13 cellular contexts compared by ENCODE assay signal in the genomic region with DNA sequence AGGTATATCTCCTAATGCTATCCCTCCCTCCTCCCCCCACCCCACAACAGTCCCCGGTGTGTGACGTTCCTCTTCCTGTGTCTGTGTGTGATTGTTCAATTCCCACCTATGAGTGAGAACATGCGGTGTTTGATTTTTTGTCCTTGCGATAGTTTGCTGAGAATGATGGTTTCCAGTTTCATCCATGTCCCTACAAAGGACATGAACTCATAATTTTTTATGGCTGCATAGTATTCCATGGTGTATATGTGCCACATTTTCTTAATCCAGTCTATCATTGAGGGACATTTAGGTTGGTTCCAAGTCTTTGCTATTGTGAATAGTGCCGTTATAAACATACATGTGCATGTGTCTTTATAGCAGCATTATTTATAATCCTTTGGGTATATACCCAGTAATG. TPM values are rescaled to one million over a fixed set of nuclear protein-coding genes. Genes with fewer than 3 reads are reported as not detected.
DNase-seq lines count a peak whose midpoint lies in the region; TF ChIP-seq lines count a peak whose summit lies in the region.
"Not testable (repeated sequence)": the region's sequence is repeated elsewhere in the genome, so short reads cannot be mapped to it uniquely, and the experiment has no call there.
"Had no signal": no experiment of that assay in that cellular context is flagged by ENCODE, and none has a peak within 500 bp of the region (broad histone marks: within the 10 kb centered on the region; RNA-seq: fewer than 3 reads in every experiment).

No MANE protein-coding gene starts in this region.

- H3K27ac Mint-ChIP-seq in Calu3 (ENCODE audit: unreplicated experiment) = peak overlapping the region; percentile 65

- not testable (repeated sequence) for H2AFZ ChIP-seq in PC-9

- BruUV-seq in Calu3 (replicated peaks; lab: Mats Ljungman, UMichigan); PC-9 (replicated peaks; lab: Mats Ljungman, UMichigan): not testable (repeated sequence)

- not testable (repeated sequence) for TF ChIP-seq CTCF in C4-2B (conservative IDR thresholded peaks at IDR 0.05); Calu3 (IDR thresholded peaks at IDR 0.05; ENCODE audit: unreplicated experiment); PC-9 (conservative IDR thresholded peaks at IDR 0.05); esophagus squamous epithelium (IDR thresholded peaks at IDR 0.05); thyroid gland (IDR thresholded peaks at IDR 0.05)

- H3K9me3 Mint-ChIP-seq in Calu3 (ENCODE audit: low read depth, unreplicated experiment) = not testable (repeated sequence)

- not testable (repeated sequence) for H3K9me3 ChIP-seq in PC-9 (ENCODE audit: insufficient read depth, low read depth); SK-N-MC (ENCODE audit: low read depth, low read length); esophagus squamous epithelium; thyroid gland

- not testable (repeated sequence) for H3K27me3 Mint-ChIP-seq in Calu3 (ENCODE audit: unreplicated experiment)

- peaks cover 96% of the 10 kb centered on the region for H3K79me2 ChIP-seq in PC-9 (ENCODE audit: low read depth)

- peaks cover 79% of the 10 kb centered on the region for H3K36me3 ChIP-seq in PC-9 (ENCODE audit: low read depth)
- H3K36me3 ChIP-seq in SK-N-MC (ENCODE audit: insufficient read depth, low read length); esophagus squamous epithelium; thyroid gland: not testable (repeated sequence)

- CTCF ChIA-PET in Calu3 (lab: Charles Lee) = interaction anchor here (0.8 to 1.2 kb wide), 2 partner anchors 9 to 59 kb away, joined by 4 read pairs; a partner anchor contains a TSS
- CTCF ChIA-PET in PC-9 (lab: Charles Lee) = not testable (repeated sequence)

- not testable (repeated sequence) for H3K4me3 ChIP-seq in PC-9; SK-N-MC; esophagus squamous epithelium; thyroid gland (replicated peaks in 1 of 3)

- not testable (repeated sequence) for H3K27me3 ChIP-seq in PC-9 (ENCODE audit: insufficient read depth, low read depth); esophagus squamous epithelium; thyroid gland

- TF ChIP-seq POLR2A in esophagus squamous epithelium (IDR thresholded peaks at IDR 0.05); thyroid gland (IDR thresholded peaks at IDR 0.05): not testable (repeated sequence)

- H3K4me1 Mint-ChIP-seq in Calu3 (ENCODE audit: low read depth, unreplicated experiment) = peaks cover 86% of the 10 kb centered on the region

- peaks cover 93% of the 10 kb centered on the region for H3F3A ChIP-seq in PC-9 (ENCODE audit: insufficient read depth, low read depth)

- POLR2A ChIA-PET in PC-9 (lab: Charles Lee; ENCODE audit: unreplicated experiment) = interaction anchor here (0.6 to 2.0 kb wide), 3 partner anchors 10 to 117 kb away, joined by 3 to 38 read pairs (median 3); no protein-coding TSS in a partner anchor

- intact Hi-C loops in Calu3 (cut with micrococcal nuclease; ENCODE audit: unreplicated experiment) (loop anchor here (10.0 kb wide), 1 partner anchor 134 kb away; no protein-coding TSS in a partner anchor), PC-9 (cut with micrococcal nuclease; ENCODE audit: unreplicated experiment) (loop anchor here (10.0 kb wide), 1 partner anchor 1284 kb away; no protein-coding TSS in a partner anchor)
- intact Hi-C loops in esophagus squamous epithelium (cut with DNase I); thyroid gland (cut with DNase I): not testable (repeated sequence)

- not testable (repeated sequence) for H3K4me3 Mint-ChIP-seq in Calu3 (ENCODE audit: low read depth, unreplicated experiment)

- H3K9me2 ChIP-seq in PC-9 (ENCODE audit: insufficient read depth) = not testable (repeated sequence)

- WGBS in esophagus squamous epithelium, 2 donors = 83 to 89% methylated on average over 5 of the region's 5 CpGs
- 95% methylated on average over 5 of the region's 5 CpGs for WGBS in thyroid gland, 2 donors

- not testable (repeated sequence) for H3K4me2 ChIP-seq in PC-9

- not testable (repeated sequence) for DNase-seq in Calu3; PC-9; SK-N-MC (ENCODE audit: low read depth, low spot score); esophagus squamous epithelium (lab: John Stamatoyannopoulos, UW); thyroid gland

- H3K36me3 Mint-ChIP-seq in Calu3 (ENCODE audit: insufficient read depth, unreplicated experiment) = peaks cover 57% of the 10 kb centered on the region

- peaks cover 93% of the 10 kb centered on the region for H3K4me1 ChIP-seq in PC-9 (replicated peaks; ENCODE audit: insufficient read depth)
- H3K4me1 ChIP-seq in esophagus squamous epithelium = peaks cover 0 to 53% (median 7%) of the 10 kb centered on the region in 3 donors
- H3K4me1 ChIP-seq in thyroid gland = peaks cover 23 to 26% of the 10 kb centered on the region in 2 donors

- H3K27ac ChIP-seq in C4-2B = peak overlapping the region; percentile 72; the same call in 1 of the 2 replicates
- H3K27ac ChIP-seq in PC-9 = peak overlapping the region; percentile 97
- H3K27ac ChIP-seq in SK-N-MC = peak overlapping the region; percentile 100; the same call in 1 of the 2 replicates
- peak overlapping the region in 3 of 4 donors; percentile 77 to 92 (median 86) for H3K27ac ChIP-seq in esophagus squamous epithelium
- peak overlapping the region; percentile 4 to 99 (median 96) for H3K27ac ChIP-seq in thyroid gland

- not testable (repeated sequence) for H4K20me1 ChIP-seq in PC-9 (ENCODE audit: insufficient read depth)

- H3K9ac ChIP-seq in SK-N-MC (ENCODE audit: insufficient read length) = not testable (repeated sequence)

RNA-seq across cellular contexts. Expression of a gene that starts 8.2 kb away (rescaled TPM):
- total RNA-seq in Calu3 (2022) = 98.0 and 116 TPM in 2 replicates
- total RNA-seq in PC-9 (2021) = 549 and 643 TPM in 2 replicates
- total RNA-seq in esophagus squamous epithelium = 10 to 100 TPM; 30.8 to 67.1 (median 61.3) TPM
- 1 to 10 TPM in 3 of 4 donors, under 1 TPM in 1; 0.81 to 6.2 (median 3.5) TPM for total RNA-seq in thyroid gland
- total RNA-seq: B cell; CD4-positive, alpha-beta memory T cell; CD4-positive, CD25-positive, alpha-beta regulatory T cell; CD8-positive, alpha-beta memory T cell; Daoy; G401; GM12878 had no signal

RNA-seq across cellular contexts. Expression of a gene that starts 11.9 kb away (rescaled TPM):
- 7.1 and 7.3 TPM in 2 replicates for total RNA-seq in Calu3 (2022)
- total RNA-seq in PC-9 (2021) = 71.3 and 91.2 TPM in 2 replicates
- 1 to 10 TPM in 3 of 4 donors, under 1 TPM in 1; 0.67 to 9.7 (median 5.8) TPM for total RNA-seq in esophagus squamous epithelium
- 1 to 10 TPM in 2 of 4 donors, under 1 TPM in 2; 0.89 to 2.9 (median 1.3) TPM for total RNA-seq in thyroid gland
- total RNA-seq: B cell; CD4-positive, alpha-beta memory T cell; CD4-positive, CD25-positive, alpha-beta regulatory T cell; CD8-positive, alpha-beta memory T cell; G401; GM12878 had no signal

RNA-seq across cellular contexts. Expression of a gene that starts 17.7 kb away (rescaled TPM):
- total RNA-seq in Calu3 (2022) (6.1 TPM in 2 replicates), PC-9 (2021) (73.6 and 93.0 TPM in 2 replicates), esophagus squamous epithelium (1 to 10 TPM; 1.1 to 7.4 (median 3.4) TPM), thyroid gland (1 to 10 TPM in 1 of 4 donors, under 1 TPM in 3; 0.13 to 3.8 (median 0.45) TPM)
- total RNA-seq: B cell; CD4-positive, alpha-beta memory T cell; CD4-positive, CD25-positive, alpha-beta regulatory T cell; CD8-positive, alpha-beta memory T cell; Daoy; G401; GM12878 had no signal

RNA-seq across cellular contexts. Expression of a gene that starts 19.1 kb away (rescaled TPM):
- total RNA-seq in Calu3 (2022) (7.2 and 7.8 TPM in 2 replicates), PC-9 (2021) (20.3 and 26.7 TPM in 2 replicates), esophagus squamous epithelium (100 to 1,000 TPM in 1 of 4 donors, 10 to 100 TPM in 3; 28.1 to 145 (median 78.5) TPM), thyroid gland (not detected)
- total RNA-seq: B cell; CD4-positive, alpha-beta memory T cell; CD4-positive, CD25-positive, alpha-beta regulatory T cell; CD8-positive, alpha-beta memory T cell; G401; GM12878 had no signal

RNA-seq across cellular contexts. Expression of a gene that starts 28.0 kb away (rescaled TPM):
- 5.9 and 6.0 TPM in 2 replicates for total RNA-seq in Calu3 (2022)
- 60.3 and 67.1 TPM in 2 replicates for total RNA-seq in PC-9 (2021)
- 1 to 10 TPM; 2.8 to 7.6 (median 3.4) TPM for total RNA-seq in esophagus squamous epithelium
- total RNA-seq in thyroid gland = 1 to 10 TPM in 1 of 4 donors, under 1 TPM in 1, not detected in 2; 0.67 to 1.0 TPM
- total RNA-seq: B cell; CD4-positive, alpha-beta memory T cell; CD4-positive, CD25-positive, alpha-beta regulatory T cell; CD8-positive, alpha-beta memory T cell; Daoy; G401; GM12878 had no signal

Comparison
In these comparisons a context has a peak if more than half of its experiments do, and no peak if none do; other contexts are left out.
1. RNA of a gene that starts 8.2 kb away (total RNA-seq): 549 to 643 TPM in PC-9, 98.0 to 116 TPM in Calu3 and 30.8 to 67.1 TPM in esophagus squamous epithelium; 0.81 to 6.2 TPM in thyroid gland; every median in the first group is over 4 times any median in the second.
2. Peak in every context shown above with its lines, with median percentiles within 50 percentile points of each other: H3K27ac ChIP-seq.